ENCODE assay signal across 1 cellular context in the genomic region with DNA sequence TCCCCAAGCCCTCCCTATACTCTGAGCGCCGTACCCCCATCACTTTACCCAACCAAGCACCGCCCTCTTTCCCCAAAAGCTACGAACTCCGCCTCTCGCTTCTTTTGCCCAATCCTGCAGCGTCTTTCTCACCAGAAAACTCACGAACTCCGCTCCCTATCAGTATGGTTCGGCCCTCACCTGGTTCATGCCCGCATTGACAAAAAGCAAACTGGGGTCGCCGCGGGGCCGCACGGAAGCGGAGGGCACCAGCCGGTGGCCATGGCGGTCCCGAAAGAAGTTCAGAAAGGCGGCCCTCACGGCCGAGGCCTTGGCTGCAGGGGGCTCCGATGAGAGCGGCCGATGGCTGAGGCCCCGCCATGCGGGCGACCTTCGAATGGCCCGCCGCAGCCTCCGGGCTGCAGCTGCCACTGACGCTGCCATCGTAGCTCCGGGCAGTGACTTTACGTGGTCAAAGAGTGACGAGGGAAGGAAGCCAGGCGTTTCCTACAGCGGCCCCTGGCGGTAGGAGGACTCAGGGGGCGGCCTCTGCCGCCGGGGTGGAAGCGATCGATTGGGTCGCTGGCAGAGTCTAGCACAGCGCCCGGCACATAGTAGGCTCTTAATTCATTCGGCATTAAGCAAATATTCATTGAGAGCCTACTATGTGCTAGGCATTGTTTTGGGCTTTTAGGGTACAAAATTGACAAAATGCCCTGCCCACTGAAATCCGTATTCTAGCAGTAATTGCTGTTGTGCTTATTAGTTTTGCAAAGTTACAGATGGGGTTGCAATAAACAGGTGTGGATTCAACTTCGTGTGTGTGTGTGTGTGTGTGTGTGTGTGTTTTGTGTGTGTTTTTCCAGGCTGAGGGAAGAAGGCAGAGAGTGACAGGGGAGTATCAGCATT.
TF ChIP-seq lines count a peak whose summit lies in the region.

AARS2 (minus strand) TSS at position 447 of the 888 bp plus-strand sequence; CDS start at position 423, 24 bp downstream.

TF ChIP-seq in Ishikawa, 13 proteins besides CTCF, POLR2A, EP300 and RAD21 (continued from another document):
- TF ChIP-seq, protein P1, sequence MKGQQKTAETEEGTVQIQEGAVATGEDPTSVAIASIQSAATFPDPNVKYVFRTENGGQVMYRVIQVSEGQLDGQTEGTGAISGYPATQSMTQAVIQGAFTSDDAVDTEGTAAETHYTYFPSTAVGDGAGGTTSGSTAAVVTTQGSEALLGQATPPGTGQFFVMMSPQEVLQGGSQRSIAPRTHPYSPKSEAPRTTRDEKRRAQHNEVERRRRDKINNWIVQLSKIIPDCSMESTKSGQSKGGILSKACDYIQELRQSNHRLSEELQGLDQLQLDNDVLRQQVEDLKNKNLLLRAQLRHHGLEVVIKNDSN (IDR thresholded peaks at IDR 0.05), result peak; percentile 47
- no peak for TF ChIP-seq EGR1 (IDR thresholded peaks at IDR 0.05)
